Comparison of ENCODE assay signal across 19 cellular contexts in genomic region chr11:130545449-130546072, GRCh38.
DNase-seq lines count a peak whose midpoint lies in the region; ATAC-seq and TF ChIP-seq lines count a peak whose summit lies in the region.
"Had no signal": no experiment of that assay in that cellular context is flagged by ENCODE, and none has a peak within 500 bp of the region (broad histone marks: within the 10 kb centered on the region; RNA-seq: fewer than 3 reads in every experiment).

No MANE protein-coding gene starts in this region.

- peaks cover 7% of the 10 kb centered on the region for H3K27me3 Mint-ChIP-seq in nephron (ENCODE audit: low read depth)
- peaks cover 42% of the 10 kb centered on the region for H3K27me3 Mint-ChIP-seq in stimulated activated memory B cell treated with anti-CD40 and anti-IgM and Interleukin-4, amounts not matched to agents 10 μg/mL and 1 μg/mL and 100 μg/mL, for 72 hours
- peaks cover 27% of the 10 kb centered on the region for H3K27me3 Mint-ChIP-seq in CD4-positive, alpha-beta T cell
- H3K27me3 Mint-ChIP-seq in T-helper 2 cell treated with Interferon-gamma antibody and Interleukin-4, amounts not matched to agents 5 μg/mL and 100 μg/mL, for 36 hours (ENCODE audit: low read depth): peaks cover 9% of the 10 kb centered on the region

- H3K4me3 Mint-ChIP-seq in nephron: no peak overlapping the region
- H3K4me3 Mint-ChIP-seq in stimulated activated memory B cell treated with anti-CD40 and anti-IgM and Interleukin-4, amounts not matched to agents 10 μg/mL and 1 μg/mL and 100 μg/mL, for 72 hours: no peak overlapping the region
- H3K4me3 Mint-ChIP-seq in CD4-positive, alpha-beta T cell: no peak overlapping the region
- H3K4me3 Mint-ChIP-seq in T-helper 2 cell treated with Interferon-gamma antibody and Interleukin-4, amounts not matched to agents 5 μg/mL and 100 μg/mL, for 36 hours: no peak overlapping the region
- H3K4me3 Mint-ChIP-seq: CD4-positive, CD25-positive, alpha-beta regulatory T cell; HFFc6 had no signal

- POLR2A ChIA-PET in Panc1 (lab: Charles Lee) (no interaction called here), RWPE1 (lab: Yijun Ruan, JAX; ENCODE audit: low non-redundant PET) (no interaction called here)
- POLR2A ChIA-PET in CD4-positive, alpha-beta T cell (lab: Charles Lee): no interaction called here

- no peaks in the 10 kb centered on the region for H3K4me1 ChIP-seq in Panc1 (ENCODE audit: control insufficient read depth, insufficient read depth, low read length)
- H3K4me1 ChIP-seq: BE2C, Caco-2 had no signal

- intact Hi-C loops in Panc1 (cut with micrococcal nuclease; ENCODE audit: unreplicated experiment): no loop called here
- intact Hi-C loops in CD4-positive, alpha-beta T cell (cut with DNase I, micrococcal nuclease): no loop called here

- CTCF ChIA-PET in Panc1 (lab: Charles Lee) (interaction anchor here (0.6 kb wide), 1 partner anchor 114 kb away, joined by 6 read pairs; no protein-coding TSS in a partner anchor), RWPE1 (lab: Yijun Ruan, JAX) (interaction anchor here (0.9 kb wide), 1 partner anchor 317 kb away, joined by 3 read pairs; no protein-coding TSS in a partner anchor)
- CTCF ChIA-PET in CD4-positive, alpha-beta T cell (lab: Charles Lee): no interaction called here

- H3K36me3 ChIP-seq in Panc1 (ENCODE audit: control insufficient read depth, insufficient read depth, low read length): no peaks in the 10 kb centered on the region
- H3K36me3 ChIP-seq: BE2C had no signal

- DNase-seq in Panc1 (ENCODE audit: low read depth, low spot score) (no peak), amniotic epithelial cell (ENCODE audit: low read depth) (peak; percentile 58), RWPE1 (ENCODE audit: low spot score) (no peak)
- DNase-seq in CD4-positive, alpha-beta T cell: no peak
- no peak for DNase-seq in T-helper 2 cell treated with Interferon-gamma antibody and Interleukin-4, amounts not matched to agents 5 μg/mL and 100 μg/mL, for 36 hours (ENCODE audit: low spot score)
- DNase-seq: ACHN; BE2C; C1 segment of cervical spinal cord; Caco-2; CD4-positive, CD25-positive, alpha-beta regulatory T cell; DMS153; DMS79; GDM1; GOT3; H7; HFFc6 had no signal

- H3K27ac Mint-ChIP-seq in nephron: peak overlapping the region; percentile 15 to 75 (median 56)
- no peak overlapping the region for H3K27ac Mint-ChIP-seq in stimulated activated memory B cell treated with anti-CD40 and anti-IgM and Interleukin-4, amounts not matched to agents 10 μg/mL and 1 μg/mL and 100 μg/mL, for 72 hours
- H3K27ac Mint-ChIP-seq in CD4-positive, alpha-beta T cell: no peak overlapping the region
- H3K27ac Mint-ChIP-seq in T-helper 2 cell treated with Interferon-gamma antibody and Interleukin-4, amounts not matched to agents 5 μg/mL and 100 μg/mL, for 36 hours: no peak overlapping the region
- H3K27ac Mint-ChIP-seq: CD4-positive, CD25-positive, alpha-beta regulatory T cell; HFFc6 had no signal

- H3K36me3 Mint-ChIP-seq in nephron (ENCODE audit: low read depth): peaks cover 3% of the 10 kb centered on the region
- no peaks in the 10 kb centered on the region for H3K36me3 Mint-ChIP-seq in stimulated activated memory B cell treated with anti-CD40 and anti-IgM and Interleukin-4, amounts not matched to agents 10 μg/mL and 1 μg/mL and 100 μg/mL, for 72 hours
- no peaks in the 10 kb centered on the region for H3K36me3 Mint-ChIP-seq in CD4-positive, alpha-beta T cell (ENCODE audit: low read depth)
- H3K36me3 Mint-ChIP-seq in T-helper 2 cell treated with Interferon-gamma antibody and Interleukin-4, amounts not matched to agents 5 μg/mL and 100 μg/mL, for 36 hours (ENCODE audit: low read depth): no peaks in the 10 kb centered on the region
- H3K36me3 Mint-ChIP-seq: CD4-positive, CD25-positive, alpha-beta regulatory T cell had no signal

- H3K4me3 ChIP-seq in Panc1 (ENCODE audit: low read depth in 2 of 2, low read length in 2 of 2): no peak overlapping the region

- peaks cover 6% of the 10 kb centered on the region for H3K9me3 Mint-ChIP-seq in nephron
- H3K9me3 Mint-ChIP-seq in stimulated activated memory B cell treated with anti-CD40 and anti-IgM and Interleukin-4, amounts not matched to agents 10 μg/mL and 1 μg/mL and 100 μg/mL, for 72 hours: no peaks in the 10 kb centered on the region
- H3K9me3 Mint-ChIP-seq in CD4-positive, alpha-beta T cell: no peaks in the 10 kb centered on the region
- no peaks in the 10 kb centered on the region for H3K9me3 Mint-ChIP-seq in T-helper 2 cell treated with Interferon-gamma antibody and Interleukin-4, amounts not matched to agents 5 μg/mL and 100 μg/mL, for 36 hours

- no peaks in the 10 kb centered on the region for H3K27me3 ChIP-seq in Panc1 (ENCODE audit: control insufficient read depth, insufficient read depth, low read length)
- H3K27me3 ChIP-seq in CD4-positive, alpha-beta T cell (ENCODE audit: control insufficient read depth, insufficient read depth, low read length): peaks cover 7% of the 10 kb centered on the region
- H3K27me3 ChIP-seq: BE2C had no signal

- ATAC-seq in Panc1: peak; percentile 54; the same call in 1 of the 2 replicates
- peak; percentile 32 for ATAC-seq in stimulated activated memory B cell treated with anti-CD40 and anti-IgM and Interleukin-4, amounts not matched to agents 10 μg/mL and 1 μg/mL and 100 μg/mL, for 72 hours
- no peak for ATAC-seq in CD4-positive, alpha-beta T cell (ENCODE audit: poor library complexity)
- ATAC-seq: HCT116 had no signal

- no peak overlapping the region for H3K27ac ChIP-seq in Panc1 (ENCODE audit: low read length)
- no peak overlapping the region for H3K27ac ChIP-seq in CD4-positive, alpha-beta T cell (ENCODE audit: low read depth, low read length)
- no peak overlapping the region for H3K27ac ChIP-seq in RWPE1

- in situ Hi-C loops in Panc1 (cut with HindIII; ENCODE audit: low pct_unique_long_range_greater_than_20kb, low sequenced_read_pairs): no loop called here

- TF ChIP-seq CTCF in Panc1 (IDR thresholded peaks at IDR 0.05) (no peak), nephron (IDR thresholded peaks at IDR 0.05; ENCODE audit: unreplicated experiment in 3 of 3) (no peak), RWPE1 (conservative IDR thresholded peaks at IDR 0.05; ENCODE audit: low read depth) (no peak)
- TF ChIP-seq CTCF in CD4-positive, alpha-beta T cell (IDR thresholded peaks at IDR 0.05): no peak

- no peaks in the 10 kb centered on the region for H3K4me1 Mint-ChIP-seq in nephron
- no peaks in the 10 kb centered on the region for H3K4me1 Mint-ChIP-seq in stimulated activated memory B cell treated with anti-CD40 and anti-IgM and Interleukin-4, amounts not matched to agents 10 μg/mL and 1 μg/mL and 100 μg/mL, for 72 hours
- H3K4me1 Mint-ChIP-seq in CD4-positive, alpha-beta T cell (ENCODE audit: low read depth): no peaks in the 10 kb centered on the region
- H3K4me1 Mint-ChIP-seq in T-helper 2 cell treated with Interferon-gamma antibody and Interleukin-4, amounts not matched to agents 5 μg/mL and 100 μg/mL, for 36 hours (ENCODE audit: low read depth): no peaks in the 10 kb centered on the region
- H3K4me1 Mint-ChIP-seq: CD4-positive, CD25-positive, alpha-beta regulatory T cell had no signal

- H3K9me3 ChIP-seq in Panc1 (ENCODE audit: control insufficient read depth, insufficient read depth, low read depth, low read length): no peaks in the 10 kb centered on the region
- no peaks in the 10 kb centered on the region for H3K9me3 ChIP-seq in CD4-positive, alpha-beta T cell (ENCODE audit: control insufficient read depth, low read length)
- H3K9me3 ChIP-seq: BE2C, Caco-2 had no signal

- no TSS peak for BruUV-seq in Panc1 (replicated peaks; lab: Mats Ljungman, UMichigan)

Comparison
In these comparisons a context has a peak if more than half of its experiments do, and no peak if none do; other contexts are left out.
1. H3K27ac Mint-ChIP-seq: peak in nephron (3 of 3); none in stimulated activated memory B cell treated with anti-CD40 and anti-IgM and Interleukin-4, amounts not matched to agents 10 μg/mL and 1 μg/mL and 100 μg/mL, for 72 hours (single experiment), CD4-positive, alpha-beta T cell (single experiment) and T-helper 2 cell treated with Interferon-gamma antibody and Interleukin-4, amounts not matched to agents 5 μg/mL and 100 μg/mL, for 36 hours (single experiment).